In the genomic region with DNA sequence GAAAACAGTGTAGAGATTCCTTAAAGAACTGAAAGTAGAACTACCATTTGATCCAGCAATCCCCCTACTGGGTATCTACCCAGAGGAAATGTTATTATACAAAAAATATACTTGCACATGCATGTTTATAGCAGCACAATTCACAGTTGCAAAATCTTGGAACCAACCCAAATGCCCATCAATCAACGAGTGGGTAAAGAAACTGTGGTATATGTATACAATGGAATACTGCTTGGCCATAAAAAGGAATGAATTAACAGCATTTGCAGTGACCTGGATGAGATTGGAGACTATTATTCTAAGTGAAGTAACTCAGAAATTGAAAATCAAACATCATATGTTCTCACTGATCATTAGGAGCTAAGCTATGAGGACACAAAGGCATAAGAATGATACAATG, we compare ENCODE assay signal across 1 cellular context. TPM values are rescaled to one million over a fixed set of nuclear protein-coding genes. Genes with fewer than 3 reads are reported as not detected.
"Had no signal": no experiment of that assay in that cellular context is flagged by ENCODE, and none has a peak within 500 bp of the region (broad histone marks: within the 10 kb centered on the region; RNA-seq: fewer than 3 reads in every experiment).

No MANE protein-coding gene starts in this region.

RNA-seq across cellular contexts. Expression of a gene that starts 36.5 kb away (rescaled TPM):
- total RNA-seq: GM12878 had no signal
- polyA plus RNA-seq: GM12878 had no signal
